16 cellular contexts compared by ENCODE assay signal in the genomic region with DNA sequence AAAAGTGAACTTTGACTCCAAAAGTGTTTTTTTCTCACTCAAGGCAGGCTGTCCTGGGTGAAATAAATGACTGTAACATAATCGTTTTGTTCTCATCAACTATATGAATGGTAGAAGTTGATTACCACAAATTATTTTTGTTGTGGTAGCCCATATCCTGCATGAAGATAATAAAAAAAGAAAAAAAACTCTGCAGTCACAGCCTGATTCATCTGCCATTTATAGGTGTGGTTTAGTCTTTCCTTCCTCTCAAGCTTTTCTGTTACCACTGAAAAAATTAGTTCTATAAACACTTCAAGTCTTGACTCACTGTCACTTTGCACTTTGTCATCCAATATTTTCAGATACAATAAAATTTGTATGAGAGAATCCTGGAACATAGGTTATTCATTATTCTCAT.
DNase-seq lines count a peak whose midpoint lies in the region; ATAC-seq and TF ChIP-seq lines count a peak whose summit lies in the region.
"Had no signal": no experiment of that assay in that cellular context is flagged by ENCODE, and none has a peak within 500 bp of the region (broad histone marks: within the 10 kb centered on the region; RNA-seq: fewer than 3 reads in every experiment).

No MANE protein-coding gene starts in this region.

- H3K36me3 Mint-ChIP-seq in activated T-helper 17 cell treated with anti-CD3 and anti-CD28 coated beads, Interleukin-2, amount 50 U/mL, for 72 hours (ENCODE audit: low read depth), result no peaks in the 10 kb centered on the region

- H3K4me3 ChIP-seq in Loucy (ENCODE audit: low read length, poor library complexity, severe bottlenecking), result peak overlapping the region; percentile 40
- no peak overlapping the region for H3K4me3 ChIP-seq in psoas muscle
- no peak overlapping the region for H3K4me3 ChIP-seq in Peyer's patch
- H3K4me3 ChIP-seq: left ventricle myocardium inferior had no signal

- 51 to 65% (median 62%) methylated on average over 1 of the region's 1 CpG for WGBS in psoas muscle, 3 donors

- peak overlapping the region; percentile 13 for H3K4me3 Mint-ChIP-seq in activated T-helper 17 cell treated with anti-CD3 and anti-CD28 coated beads, Interleukin-2, amount 50 U/mL, for 72 hours
- H3K4me3 Mint-ChIP-seq: endodermal cell had no signal

- intact Hi-C loops in psoas muscle (cut with DNase I), result no loop called here

- H3K27ac Mint-ChIP-seq in activated T-helper 17 cell treated with anti-CD3 and anti-CD28 coated beads, Interleukin-2, amount 50 U/mL, for 72 hours, result no peak overlapping the region
- H3K27ac Mint-ChIP-seq: endodermal cell had no signal

- ATAC-seq in GM18502 (IDR thresholded peaks at IDR 0.05; ENCODE audit: poor library complexity, unreplicated experiment), result peak; percentile 61
- peak; percentile 82 for ATAC-seq in activated T-helper 17 cell treated with anti-CD3 and anti-CD28 coated beads, Interleukin-2, amount 50 U/mL, for 72 hours (replicated peaks)
- no peak for ATAC-seq in psoas muscle

- no peak overlapping the region for H2AFZ ChIP-seq in Loucy (ENCODE audit: low read length)

- no peaks in the 10 kb centered on the region for H3K9me3 Mint-ChIP-seq in activated T-helper 17 cell treated with anti-CD3 and anti-CD28 coated beads, Interleukin-2, amount 50 U/mL, for 72 hours
- H3K9me3 Mint-ChIP-seq: endodermal cell had no signal

- H3K9ac ChIP-seq in Loucy (ENCODE audit: low read depth, low read length, poor library complexity, severe bottlenecking), result no peak overlapping the region
- H3K9ac ChIP-seq: KMS-11 had no signal

- H3K79me2 ChIP-seq in Loucy (ENCODE audit: insufficient read depth, low read length), result no peaks in the 10 kb centered on the region

- H3K9me3 ChIP-seq in Loucy (ENCODE audit: insufficient read depth, low read depth, low read length), result no peaks in the 10 kb centered on the region
- H3K9me3 ChIP-seq in psoas muscle, result no peaks in the 10 kb centered on the region
- H3K9me3 ChIP-seq in Peyer's patch, result no peaks in the 10 kb centered on the region
- H3K9me3 ChIP-seq: left ventricle myocardium inferior had no signal

- TF ChIP-seq CTCF in Loucy (conservative IDR thresholded peaks at IDR 0.05; ENCODE audit: low read length) (no peak), psoas muscle (IDR thresholded peaks at IDR 0.05) (no peak), Peyer's patch (IDR thresholded peaks at IDR 0.05) (no peak)

- peaks cover 7% of the 10 kb centered on the region; the same call in 1 of the 2 replicates for H3F3A ChIP-seq in Loucy (ENCODE audit: low read depth)

- peaks cover 4% of the 10 kb centered on the region for H3K4me1 Mint-ChIP-seq in activated T-helper 17 cell treated with anti-CD3 and anti-CD28 coated beads, Interleukin-2, amount 50 U/mL, for 72 hours
- H3K4me1 Mint-ChIP-seq: endodermal cell had no signal

- H3K9me2 ChIP-seq in Loucy (replicated peaks; ENCODE audit: low read depth, low read length), result no peaks in the 10 kb centered on the region

- no peaks in the 10 kb centered on the region for H3K36me3 ChIP-seq in Loucy (ENCODE audit: insufficient read depth, low read length)
- H3K36me3 ChIP-seq in psoas muscle (ENCODE audit: insufficient read depth in 1 of 2, low read depth in 1 of 2), result no peaks in the 10 kb centered on the region
- no peaks in the 10 kb centered on the region for H3K36me3 ChIP-seq in Peyer's patch
- H3K36me3 ChIP-seq: left ventricle myocardium inferior had no signal

- H3K4me1 ChIP-seq in Loucy (ENCODE audit: insufficient read depth, low read length, poor library complexity, severe bottlenecking) (peaks cover 55% of the 10 kb centered on the region), psoas muscle (no peaks in the 10 kb centered on the region), Peyer's patch (peaks cover 0 to 5% (median 2%) of the 10 kb centered on the region in 4 donors)
- H3K4me1 ChIP-seq: left ventricle myocardium inferior had no signal

- peak overlapping the region; percentile 73 for H3K4me2 ChIP-seq in Loucy (ENCODE audit: low read depth, low read length, poor library complexity, severe bottlenecking)
- H3K4me2 ChIP-seq: KMS-11 had no signal

- peaks cover 23% of the 10 kb centered on the region for H3K27me3 Mint-ChIP-seq in activated T-helper 17 cell treated with anti-CD3 and anti-CD28 coated beads, Interleukin-2, amount 50 U/mL, for 72 hours

- no peak for TF ChIP-seq POLR2A in Peyer's patch (IDR thresholded peaks at IDR 0.05)

- peak; percentile 47 for DNase-seq in A172 (ENCODE audit: low spot score)
- no peak for DNase-seq in psoas muscle
- no peak for DNase-seq in cerebellar cortex (ENCODE audit: low spot score)
- DNase-seq in HPDE6-E6E7 (ENCODE audit: extremely low spot score), result no peak
- no peak for DNase-seq in Peyer's patch
- DNase-seq: activated CD4-positive, CD25-positive, alpha-beta regulatory T cell treated with anti-CD3 and anti-CD28 coated beads, Interleukin-2, amount 50 U/mL, for 72 hours; AML-193; amniotic stem cell; endodermal cell; left ventricle myocardium inferior; NCI-H2227 treated with DMSO at 0.1 percent for 48 hours; stimulated activated CD4-positive, alpha-beta T cell treated with anti-CD3 and anti-CD28 coated beads, Interleukin-12 subunit alpha, Interleukin-12 subunit beta, amount 100 ng/mL, for 4 hours had no signal

- H3K27ac ChIP-seq in psoas muscle, result no peak overlapping the region
- no peak overlapping the region for H3K27ac ChIP-seq in Peyer's patch
- H3K27ac ChIP-seq: KMS-11, left ventricle myocardium inferior had no signal

- no peaks in the 10 kb centered on the region for H4K20me1 ChIP-seq in Loucy (ENCODE audit: insufficient read depth, low read length, poor library complexity, severe bottlenecking)

- no peaks in the 10 kb centered on the region for H3K27me3 ChIP-seq in Loucy (ENCODE audit: insufficient read depth, low read length, poor library complexity, severe bottlenecking)
- no peaks in the 10 kb centered on the region for H3K27me3 ChIP-seq in psoas muscle (ENCODE audit: insufficient read depth in 3 of 3, low read length in 2 of 3)
- H3K27me3 ChIP-seq in Peyer's patch, result no peaks in the 10 kb centered on the region

Comparison
In these comparisons a context has a peak if more than half of its experiments do, and no peak if none do; other contexts are left out.
1. ATAC-seq: peak in GM18502 (single experiment) and activated T-helper 17 cell treated with anti-CD3 and anti-CD28 coated beads, Interleukin-2, amount 50 U/mL, for 72 hours (single experiment); none in psoas muscle (0 of 4).